In the genomic region with DNA sequence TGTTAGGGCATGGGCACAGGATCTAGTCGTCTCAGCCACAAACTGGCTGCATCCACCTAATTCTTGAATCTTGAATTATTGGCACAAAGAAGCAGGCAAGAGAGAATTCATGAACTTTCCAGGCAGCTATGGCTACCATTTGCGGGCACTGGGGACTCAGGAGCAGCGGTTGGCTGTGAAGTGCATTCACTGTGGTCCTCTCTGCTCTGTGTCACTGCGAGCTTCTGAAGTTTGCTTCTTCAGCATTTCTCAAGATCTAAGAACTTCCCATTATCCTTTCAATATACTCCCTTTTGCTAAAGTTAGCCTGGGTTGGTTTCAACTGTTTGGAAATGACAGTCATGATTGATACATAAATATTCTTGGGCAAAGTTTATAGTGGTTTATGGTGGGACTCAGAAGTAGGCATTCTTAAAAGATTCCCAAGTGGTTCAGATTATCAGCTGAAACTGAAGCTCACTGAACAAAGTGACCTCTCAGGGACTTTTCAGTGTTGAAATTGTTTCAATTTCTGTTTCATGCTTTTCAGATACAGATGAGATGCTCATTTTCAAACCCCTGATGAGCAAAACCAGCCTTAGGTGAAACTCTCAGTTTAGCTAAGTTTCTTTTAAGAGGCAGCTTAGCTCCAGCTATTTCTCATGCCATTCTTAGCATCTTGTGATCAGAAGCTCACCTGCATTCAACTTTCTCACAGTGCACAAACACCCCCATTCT, we compare ENCODE assay signal across 12 cellular contexts.
DNase-seq lines count a peak whose midpoint lies in the region; ATAC-seq lines count a peak whose summit lies in the region.
"Had no signal": no experiment of that assay in that cellular context is flagged by ENCODE, and none has a peak within 500 bp of the region (broad histone marks: within the 10 kb centered on the region; RNA-seq: fewer than 3 reads in every experiment).

No MANE protein-coding gene starts in this region.

- ATAC-seq in GM18520 (IDR thresholded peaks at IDR 0.05; ENCODE audit: unreplicated experiment) (peak; percentile 94), GM21367 (IDR thresholded peaks at IDR 0.05; ENCODE audit: unreplicated experiment) (peak; percentile 77), HG02938 (IDR thresholded peaks at IDR 0.05; ENCODE audit: unreplicated experiment) (peak; percentile 87), HG03520 (IDR thresholded peaks at IDR 0.05; ENCODE audit: unreplicated experiment) (peak; percentile 86), T-cell (replicated peaks in 1 of 4) (no peak)
- ATAC-seq: gastroesophageal sphincter had no signal

- H3K4me3 Mint-ChIP-seq in T-cell = no peak overlapping the region
- H3K4me3 Mint-ChIP-seq: neural crest cell had no signal

- H3K27ac Mint-ChIP-seq in T-cell = no peak overlapping the region

- CTCF ChIA-PET in T-cell (lab: Charles Lee) = no interaction called here

- H3K4me1 Mint-ChIP-seq in T-cell = no peaks in the 10 kb centered on the region
- H3K4me1 Mint-ChIP-seq: neural crest cell had no signal

- DNase-seq in NCI-H526 treated with DMSO at 0.1 percent for 48 hours (lab: John Stamatoyannopoulos, UW) = no peak
- DNase-seq in Kasumi-1 (lab: John Stamatoyannopoulos, UW) = no peak
- no peak for DNase-seq in dedifferentiated amniotic fluid mesenchymal stem cell (ENCODE audit: extremely low spot score)
- no peak for DNase-seq in T-cell
- DNase-seq: activated CD8-positive, alpha-beta memory T cell treated with anti-CD3 and anti-CD28 coated beads, Interleukin-2, amount 50 U/mL, for 48 hours; MV-4-11 had no signal

- no peaks in the 10 kb centered on the region for H3K36me3 Mint-ChIP-seq in T-cell

- peaks cover 0 to 14% (median 8%) of the 10 kb centered on the region in 3 donors for H3K9me3 Mint-ChIP-seq in T-cell
- H3K9me3 Mint-ChIP-seq: neural crest cell had no signal

- POLR2A ChIA-PET in T-cell (lab: Charles Lee) = no interaction called here

- H3K27me3 Mint-ChIP-seq in T-cell = no peaks in the 10 kb centered on the region

Comparison
In these comparisons a context has a peak if more than half of its experiments do, and no peak if none do; other contexts are left out.
1. ATAC-seq: peak in GM18520 (single experiment), GM21367 (single experiment), HG02938 (single experiment) and HG03520 (single experiment); none in T-cell (0 of 4).